ENCODE assay signal across 2 cellular contexts in genomic region chr6:27549241-27549598, GRCh38.
TF ChIP-seq lines count a peak whose summit lies in the region.
"Not testable (repeated sequence)": the region's sequence is repeated elsewhere in the genome, so short reads cannot be mapped to it uniquely, and the experiment has no call there.

No MANE protein-coding gene starts in this region.

TF ChIP-seq in HEK293T, 16 proteins besides CTCF, POLR2A, EP300 and RAD21:
- TF ChIP-seq L3MBTL2 (conservative IDR thresholded peaks at IDR 0.05) (peak; percentile 81; the same call in 1 of the 2 replicates), ZNF384 (IDR thresholded peaks at IDR 0.05) (peak; percentile 94)

TF ChIP-seq in K562, 482 proteins besides CTCF, POLR2A, EP300 and RAD21 (continues in another document):
- peak; percentile 12; the same call in 1 of the 2 replicates for TF ChIP-seq ZNF24 (IDR thresholded peaks at IDR 0.05)
- TF ChIP-seq TBP (optimal IDR thresholded peaks at IDR 0.05; ENCODE audit: low read depth, low read length), result peak; percentile 38
- TF ChIP-seq, protein P1, sequence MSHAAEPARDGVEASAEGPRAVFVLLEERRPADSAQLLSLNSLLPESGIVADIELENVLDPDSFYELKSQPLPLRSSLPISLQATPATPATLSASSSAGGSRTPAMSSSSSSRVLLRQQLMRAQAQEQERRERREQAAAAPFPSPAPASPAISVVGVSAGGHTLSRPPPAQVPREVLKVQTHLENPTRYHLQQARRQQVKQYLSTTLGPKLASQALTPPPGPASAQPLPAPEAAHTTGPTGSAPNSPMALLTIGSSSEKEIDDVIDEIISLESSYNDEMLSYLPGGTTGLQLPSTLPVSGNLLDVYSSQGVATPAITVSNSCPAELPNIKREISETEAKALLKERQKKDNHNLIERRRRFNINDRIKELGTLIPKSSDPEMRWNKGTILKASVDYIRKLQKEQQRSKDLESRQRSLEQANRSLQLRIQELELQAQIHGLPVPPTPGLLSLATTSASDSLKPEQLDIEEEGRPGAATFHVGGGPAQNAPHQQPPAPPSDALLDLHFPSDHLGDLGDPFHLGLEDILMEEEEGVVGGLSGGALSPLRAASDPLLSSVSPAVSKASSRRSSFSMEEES (CRISPR knock-in tag; IDR thresholded peaks at IDR 0.05), result peak; percentile 68
- TF ChIP-seq, protein P2, sequence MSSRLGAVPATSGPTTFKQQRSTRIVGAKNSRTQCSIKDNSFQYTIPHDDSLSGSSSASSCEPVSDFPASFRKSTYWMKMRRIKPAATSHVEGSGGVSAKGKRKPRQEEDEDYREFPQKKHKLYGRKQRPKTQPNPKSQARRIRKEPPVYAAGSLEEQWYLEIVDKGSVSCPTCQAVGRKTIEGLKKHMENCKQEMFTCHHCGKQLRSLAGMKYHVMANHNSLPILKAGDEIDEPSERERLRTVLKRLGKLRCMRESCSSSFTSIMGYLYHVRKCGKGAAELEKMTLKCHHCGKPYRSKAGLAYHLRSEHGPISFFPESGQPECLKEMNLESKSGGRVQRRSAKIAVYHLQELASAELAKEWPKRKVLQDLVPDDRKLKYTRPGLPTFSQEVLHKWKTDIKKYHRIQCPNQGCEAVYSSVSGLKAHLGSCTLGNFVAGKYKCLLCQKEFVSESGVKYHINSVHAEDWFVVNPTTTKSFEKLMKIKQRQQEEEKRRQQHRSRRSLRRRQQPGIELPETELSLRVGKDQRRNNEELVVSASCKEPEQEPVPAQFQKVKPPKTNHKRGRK (tag; IDR thresholded peaks at IDR 0.05), result peak; percentile 50; the same call in 1 of the 2 replicates
- TF ChIP-seq NRF1 (conservative IDR thresholded peaks at IDR 0.05 in 1 of 2, IDR thresholded peaks at IDR 0.05 in 1 of 2), result peak in 1 of 2 experiments; percentile 31; a peak in 2 of 4 replicates
- TF ChIP-seq BCOR (IDR thresholded peaks at IDR 0.05), result peak; percentile 81
- 0 out of 2 replicates have a peak, but pooled peaks have one; percentile 15 for TF ChIP-seq HLTF (IDR thresholded peaks at IDR 0.05)
- peak; percentile 44 for TF ChIP-seq ZNF384 (IDR thresholded peaks at IDR 0.05; ENCODE audit: low read depth, low read length)
- TF ChIP-seq SMARCA4 (IDR thresholded peaks at IDR 0.05), result peak; percentile 16; the same call in 1 of the 2 replicates
- peak; percentile 45 for TF ChIP-seq MGA (IDR thresholded peaks at IDR 0.05)
- TF ChIP-seq FOXM1 (IDR thresholded peaks at IDR 0.05; ENCODE audit: low read depth), result peak; percentile 16; the same call in 1 of the 2 replicates
- not testable (repeated sequence) for TF ChIP-seq FOXM1 (CRISPR knock-in tag; IDR thresholded peaks at IDR 0.05; ENCODE audit: low read depth)
- TF ChIP-seq ZNF311 (CRISPR knock-in tag; IDR thresholded peaks at IDR 0.05), result 0 out of 2 replicates have a peak, but pooled peaks have one; percentile 9
- TF ChIP-seq, protein P3, sequence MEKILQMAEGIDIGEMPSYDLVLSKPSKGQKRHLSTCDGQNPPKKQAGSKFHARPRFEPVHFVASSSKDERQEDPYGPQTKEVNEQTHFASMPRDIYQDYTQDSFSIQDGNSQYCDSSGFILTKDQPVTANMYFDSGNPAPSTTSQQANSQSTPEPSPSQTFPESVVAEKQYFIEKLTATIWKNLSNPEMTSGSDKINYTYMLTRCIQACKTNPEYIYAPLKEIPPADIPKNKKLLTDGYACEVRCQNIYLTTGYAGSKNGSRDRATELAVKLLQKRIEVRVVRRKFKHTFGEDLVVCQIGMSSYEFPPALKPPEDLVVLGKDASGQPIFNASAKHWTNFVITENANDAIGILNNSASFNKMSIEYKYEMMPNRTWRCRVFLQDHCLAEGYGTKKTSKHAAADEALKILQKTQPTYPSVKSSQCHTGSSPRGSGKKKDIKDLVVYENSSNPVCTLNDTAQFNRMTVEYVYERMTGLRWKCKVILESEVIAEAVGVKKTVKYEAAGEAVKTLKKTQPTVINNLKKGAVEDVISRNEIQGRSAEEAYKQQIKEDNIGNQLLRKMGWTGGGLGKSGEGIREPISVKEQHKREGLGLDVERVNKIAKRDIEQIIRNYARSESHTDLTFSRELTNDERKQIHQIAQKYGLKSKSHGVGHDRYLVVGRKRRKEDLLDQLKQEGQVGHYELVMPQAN (IDR thresholded peaks at IDR 0.05; ENCODE audit: borderline replicate concordance), result 0 out of 2 replicates have a peak, but pooled peaks have one; percentile 20
- TF ChIP-seq, protein P4, sequence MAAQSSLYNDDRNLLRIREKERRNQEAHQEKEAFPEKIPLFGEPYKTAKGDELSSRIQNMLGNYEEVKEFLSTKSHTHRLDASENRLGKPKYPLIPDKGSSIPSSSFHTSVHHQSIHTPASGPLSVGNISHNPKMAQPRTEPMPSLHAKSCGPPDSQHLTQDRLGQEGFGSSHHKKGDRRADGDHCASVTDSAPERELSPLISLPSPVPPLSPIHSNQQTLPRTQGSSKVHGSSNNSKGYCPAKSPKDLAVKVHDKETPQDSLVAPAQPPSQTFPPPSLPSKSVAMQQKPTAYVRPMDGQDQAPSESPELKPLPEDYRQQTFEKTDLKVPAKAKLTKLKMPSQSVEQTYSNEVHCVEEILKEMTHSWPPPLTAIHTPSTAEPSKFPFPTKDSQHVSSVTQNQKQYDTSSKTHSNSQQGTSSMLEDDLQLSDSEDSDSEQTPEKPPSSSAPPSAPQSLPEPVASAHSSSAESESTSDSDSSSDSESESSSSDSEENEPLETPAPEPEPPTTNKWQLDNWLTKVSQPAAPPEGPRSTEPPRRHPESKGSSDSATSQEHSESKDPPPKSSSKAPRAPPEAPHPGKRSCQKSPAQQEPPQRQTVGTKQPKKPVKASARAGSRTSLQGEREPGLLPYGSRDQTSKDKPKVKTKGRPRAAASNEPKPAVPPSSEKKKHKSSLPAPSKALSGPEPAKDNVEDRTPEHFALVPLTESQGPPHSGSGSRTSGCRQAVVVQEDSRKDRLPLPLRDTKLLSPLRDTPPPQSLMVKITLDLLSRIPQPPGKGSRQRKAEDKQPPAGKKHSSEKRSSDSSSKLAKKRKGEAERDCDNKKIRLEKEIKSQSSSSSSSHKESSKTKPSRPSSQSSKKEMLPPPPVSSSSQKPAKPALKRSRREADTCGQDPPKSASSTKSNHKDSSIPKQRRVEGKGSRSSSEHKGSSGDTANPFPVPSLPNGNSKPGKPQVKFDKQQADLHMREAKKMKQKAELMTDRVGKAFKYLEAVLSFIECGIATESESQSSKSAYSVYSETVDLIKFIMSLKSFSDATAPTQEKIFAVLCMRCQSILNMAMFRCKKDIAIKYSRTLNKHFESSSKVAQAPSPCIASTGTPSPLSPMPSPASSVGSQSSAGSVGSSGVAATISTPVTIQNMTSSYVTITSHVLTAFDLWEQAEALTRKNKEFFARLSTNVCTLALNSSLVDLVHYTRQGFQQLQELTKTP (IDR thresholded peaks at IDR 0.05; ENCODE audit: low read depth in 1 of 2, partially characterized antibody in 2 of 2), result peak in 1 of 2 experiments; percentile 41
- peak; percentile 37 for TF ChIP-seq CXXC5 (CRISPR knock-in tag; IDR thresholded peaks at IDR 0.05)
- TF ChIP-seq HDAC2 (IDR thresholded peaks at IDR 0.05), result peak; percentile 21; the same call in 1 of the 2 replicates
- 0 out of 4 replicates have a peak, but pooled peaks of 1 of the 2 experiments have one; percentile 20 for TF ChIP-seq RCOR1 (IDR thresholded peaks at IDR 0.05; ENCODE audit: borderline replicate concordance in 1 of 2, low read depth in 2 of 2, low read length in 2 of 2)
- TF ChIP-seq HDAC1 (IDR thresholded peaks at IDR 0.05), result peak in 1 of 2 experiments; percentile 64; a peak in 2 of 4 replicates
- TF ChIP-seq DPF2 (IDR thresholded peaks at IDR 0.05), result peak; percentile 35; the same call in 1 of the 2 replicates
- TF ChIP-seq LARP7 (IDR thresholded peaks at IDR 0.05), result 0 out of 2 replicates have a peak, but pooled peaks have one; percentile 37
- TF ChIP-seq DMBX1 (CRISPR knock-in tag; IDR thresholded peaks at IDR 0.05; ENCODE audit: borderline replicate concordance), result peak; percentile 61; the same call in 1 of the 2 replicates
- TF ChIP-seq SMARCA5 (IDR thresholded peaks at IDR 0.05), result peak; percentile 38; the same call in 1 of the 2 replicates
- TF ChIP-seq TRIM25 (IDR thresholded peaks at IDR 0.05; ENCODE audit: borderline replicate concordance), result 0 out of 2 replicates have a peak, but pooled peaks have one; percentile 75
- peak; percentile 97 for TF ChIP-seq NFATC3 (IDR thresholded peaks at IDR 0.05)
- TF ChIP-seq, protein P5, sequence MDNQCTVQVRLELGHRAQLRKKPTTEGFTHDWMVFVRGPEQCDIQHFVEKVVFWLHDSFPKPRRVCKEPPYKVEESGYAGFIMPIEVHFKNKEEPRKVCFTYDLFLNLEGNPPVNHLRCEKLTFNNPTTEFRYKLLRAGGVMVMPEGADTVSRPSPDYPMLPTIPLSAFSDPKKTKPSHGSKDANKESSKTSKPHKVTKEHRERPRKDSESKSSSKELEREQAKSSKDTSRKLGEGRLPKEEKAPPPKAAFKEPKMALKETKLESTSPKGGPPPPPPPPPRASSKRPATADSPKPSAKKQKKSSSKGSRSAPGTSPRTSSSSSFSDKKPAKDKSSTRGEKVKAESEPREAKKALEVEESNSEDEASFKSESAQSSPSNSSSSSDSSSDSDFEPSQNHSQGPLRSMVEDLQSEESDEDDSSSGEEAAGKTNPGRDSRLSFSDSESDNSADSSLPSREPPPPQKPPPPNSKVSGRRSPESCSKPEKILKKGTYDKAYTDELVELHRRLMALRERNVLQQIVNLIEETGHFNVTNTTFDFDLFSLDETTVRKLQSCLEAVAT (IDR thresholded peaks at IDR 0.05), result peak in 1 of 2 experiments; percentile 62; a peak in 1 of 4 replicates
